Comparison of ENCODE assay signal across 8 cellular contexts in the genomic region with DNA sequence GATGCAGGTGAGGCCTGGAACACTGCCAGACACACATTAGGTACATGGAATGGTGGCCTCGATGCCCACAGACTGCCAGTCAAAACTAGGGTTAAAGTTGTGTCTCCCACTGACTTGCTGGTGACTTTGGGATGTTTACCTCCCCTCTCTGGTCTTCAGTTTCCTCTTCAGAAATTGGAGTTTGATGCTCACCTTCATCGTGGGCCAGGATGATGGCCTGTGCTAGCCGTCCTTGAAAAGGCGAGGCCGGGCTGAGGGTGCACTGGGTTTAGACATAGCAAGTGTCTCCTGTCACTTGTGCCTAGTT. TPM values are rescaled to one million over a fixed set of nuclear protein-coding genes. Genes with fewer than 3 reads are reported as not detected.
DNase-seq lines count a peak whose midpoint lies in the region; ATAC-seq lines count a peak whose summit lies in the region.

No MANE protein-coding gene starts in this region.

- no peaks in the 10 kb centered on the region for H3K36me3 Mint-ChIP-seq in activated T-cell treated with anti-CD3 and anti-CD28 coated beads, Interleukin-2, amount 50 U/mL, for 24 hours (ENCODE audit: low read depth)
- H3K36me3 Mint-ChIP-seq in activated CD8-positive, alpha-beta T cell treated with anti-CD3 and anti-CD28 coated beads, Interleukin-2, amount 10 ng/mL, durations not matched to agents 7 days and 5 days (ENCODE audit: low read depth) = no peaks in the 10 kb centered on the region
- H3K36me3 Mint-ChIP-seq in immature natural killer cell = peaks cover 0 to 4% (median 0%) of the 10 kb centered on the region in 3 donors

- H3K9ac ChIP-seq in subcutaneous abdominal adipose tissue (ENCODE audit: low read length in 5 of 5) = peak overlapping the region in 1 of 5 donors; percentile 50

- no peak overlapping the region for H3K27ac ChIP-seq in subcutaneous abdominal adipose tissue (ENCODE audit: low read depth, low read length)

- no peaks in the 10 kb centered on the region for H3K9me3 Mint-ChIP-seq in activated T-cell treated with anti-CD3 and anti-CD28 coated beads, Interleukin-2, amount 50 U/mL, for 24 hours
- no peaks in the 10 kb centered on the region for H3K9me3 Mint-ChIP-seq in activated CD8-positive, alpha-beta T cell treated with anti-CD3 and anti-CD28 coated beads, Interleukin-2, amount 10 ng/mL, durations not matched to agents 7 days and 5 days (ENCODE audit: insufficient read depth)
- H3K9me3 Mint-ChIP-seq in immature natural killer cell = peaks cover 0 to 3% (median 0%) of the 10 kb centered on the region in 6 donors

- CTCF ChIA-PET in activated CD8-positive, alpha-beta T cell treated with anti-CD3 and anti-CD28 coated beads, Interleukin-2, amount 10 ng/mL, durations not matched to agents 7 days and 5 days (lab: Charles Lee) = no interaction called here

- H3K27ac Mint-ChIP-seq in activated T-cell treated with anti-CD3 and anti-CD28 coated beads, Interleukin-2, amount 50 U/mL, for 24 hours = no peak overlapping the region
- no peak overlapping the region for H3K27ac Mint-ChIP-seq in activated CD8-positive, alpha-beta T cell treated with anti-CD3 and anti-CD28 coated beads, Interleukin-2, amount 10 ng/mL, durations not matched to agents 7 days and 5 days
- H3K27ac Mint-ChIP-seq in immature natural killer cell = peak overlapping the region in 2 of 6 donors; percentile 81 to 89

- DNase-seq in activated T-cell treated with anti-CD3 and anti-CD28 coated beads, Interleukin-2, amount 50 U/mL, for 24 hours = no peak
- DNase-seq in activated T-cell treated with anti-CD3 and anti-CD28 coated beads for 4 hours = no peak
- DNase-seq in activated CD8-positive, alpha-beta T cell treated with anti-CD3 and anti-CD28 coated beads, Interleukin-2, amount 10 ng/mL, durations not matched to agents 7 days and 5 days = no peak
- no peak for DNase-seq in immature natural killer cell
- no peak for DNase-seq in HT-29 (ENCODE audit: low spot score)
- no peak for DNase-seq in occipital lobe (lab: John Stamatoyannopoulos, UW)

- peaks cover 31% of the 10 kb centered on the region for H3K27me3 Mint-ChIP-seq in activated T-cell treated with anti-CD3 and anti-CD28 coated beads, Interleukin-2, amount 50 U/mL, for 24 hours
- H3K27me3 Mint-ChIP-seq in activated CD8-positive, alpha-beta T cell treated with anti-CD3 and anti-CD28 coated beads, Interleukin-2, amount 10 ng/mL, durations not matched to agents 7 days and 5 days (ENCODE audit: low read depth) = peaks cover 35% of the 10 kb centered on the region
- peaks cover 2 to 16% (median 13%) of the 10 kb centered on the region in 3 donors for H3K27me3 Mint-ChIP-seq in immature natural killer cell (ENCODE audit: low read depth in 3 of 3)

- POLR2A ChIA-PET in activated CD8-positive, alpha-beta T cell treated with anti-CD3 and anti-CD28 coated beads, Interleukin-2, amount 10 ng/mL, durations not matched to agents 7 days and 5 days (lab: Charles Lee) = no interaction called here

- ATAC-seq in activated CD8-positive, alpha-beta T cell treated with anti-CD3 and anti-CD28 coated beads, Interleukin-2, amount 10 ng/mL, durations not matched to agents 7 days and 5 days = no peak
- ATAC-seq in GM18520 (IDR thresholded peaks at IDR 0.05; ENCODE audit: unreplicated experiment) = no peak

- peaks cover 2 to 13% (median 8%) of the 10 kb centered on the region in 5 donors for H3K4me1 ChIP-seq in subcutaneous abdominal adipose tissue (ENCODE audit: control insufficient read depth in 5 of 5, insufficient read depth in 5 of 5, low read length in 5 of 5)

- H3K4me1 Mint-ChIP-seq in activated T-cell treated with anti-CD3 and anti-CD28 coated beads, Interleukin-2, amount 50 U/mL, for 24 hours (ENCODE audit: low read depth) = peaks cover 9% of the 10 kb centered on the region
- peaks cover 4% of the 10 kb centered on the region for H3K4me1 Mint-ChIP-seq in activated CD8-positive, alpha-beta T cell treated with anti-CD3 and anti-CD28 coated beads, Interleukin-2, amount 10 ng/mL, durations not matched to agents 7 days and 5 days (ENCODE audit: low read depth)
- H3K4me1 Mint-ChIP-seq in immature natural killer cell = peaks cover 6 to 10% of the 10 kb centered on the region in 2 donors

- no peaks in the 10 kb centered on the region for H3K36me3 ChIP-seq in subcutaneous abdominal adipose tissue (ENCODE audit: control insufficient read depth in 5 of 5, insufficient read depth in 5 of 5, low read length in 5 of 5)

- H3K4me3 Mint-ChIP-seq in activated T-cell treated with anti-CD3 and anti-CD28 coated beads, Interleukin-2, amount 50 U/mL, for 24 hours = peak overlapping the region; percentile 64
- H3K4me3 Mint-ChIP-seq in activated CD8-positive, alpha-beta T cell treated with anti-CD3 and anti-CD28 coated beads, Interleukin-2, amount 10 ng/mL, durations not matched to agents 7 days and 5 days = peak overlapping the region; percentile 46
- H3K4me3 Mint-ChIP-seq in immature natural killer cell = peak overlapping the region; percentile 77 to 91 (median 81)

- peak overlapping the region in 4 of 5 donors; percentile 36 to 58 (median 51) for H3K4me3 ChIP-seq in subcutaneous abdominal adipose tissue (ENCODE audit: low read depth in 1 of 5, low read length in 5 of 5)

- no peaks in the 10 kb centered on the region for H3K9me3 ChIP-seq in subcutaneous abdominal adipose tissue (ENCODE audit: control insufficient read depth in 5 of 5, low read length in 5 of 5)

- H3K27me3 ChIP-seq in subcutaneous abdominal adipose tissue (ENCODE audit: control insufficient read depth in 5 of 5, insufficient read depth in 4 of 5, low read length in 5 of 5) = peaks cover 0 to 11% (median 0%) of the 10 kb centered on the region in 5 donors

RNA-seq across cellular contexts. Expression of a gene that starts 49.0 kb away (rescaled TPM):
- under 1 TPM in 1 of 2 experiments, not detected in 1; 0.08 TPM for total RNA-seq in activated CD8-positive, alpha-beta T cell treated with anti-CD3 and anti-CD28 coated beads, Interleukin-2, amount 10 ng/mL, durations not matched to agents 7 days and 5 days
- polyA plus RNA-seq in immature natural killer cell = not detected
- total RNA-seq in HT-29 (2014; rRNA removed; shearing (Covaris generic)) = not detected in 2 replicates
- not detected for total RNA-seq in occipital lobe
